8 cellular contexts compared by ENCODE assay signal in genomic region chr12:49061157-49061650, GRCh38. TPM values are rescaled to one million over a fixed set of nuclear protein-coding genes. Genes with fewer than 3 reads are reported as not detected.
DNase-seq lines count a peak whose midpoint lies in the region; ATAC-seq, FAIRE-seq and TF ChIP-seq lines count a peak whose summit lies in the region.

No MANE protein-coding gene starts in this region.

- peaks cover 0 to 2% (median 0%) of the 10 kb centered on the region in 7 donors for H3K9me3 Mint-ChIP-seq in CD4-positive, CD25-positive, alpha-beta regulatory T cell
- no peaks in the 10 kb centered on the region for H3K9me3 Mint-ChIP-seq in nephron

- no peaks in the 10 kb centered on the region for H3K9me3 ChIP-seq in CD4-positive, CD25-positive, alpha-beta regulatory T cell (ENCODE audit: control insufficient read depth in 2 of 2, low read length in 2 of 2)
- no peaks in the 10 kb centered on the region for H3K9me3 ChIP-seq in duodenal mucosa (ENCODE audit: control insufficient read depth in 1 of 2, low read length in 2 of 2)

- peaks cover 19% of the 10 kb centered on the region for H4K20me1 ChIP-seq in KMS-11 (ENCODE audit: insufficient read depth)

- H3K27ac Mint-ChIP-seq in CD4-positive, CD25-positive, alpha-beta regulatory T cell, result peak overlapping the region; percentile 95 to 99 (median 98)
- H3K27ac Mint-ChIP-seq in nephron, result peak overlapping the region; percentile 92 to 99 (median 99)

- peak overlapping the region; percentile 96 to 97 (median 96) for H3K4me3 Mint-ChIP-seq in CD4-positive, CD25-positive, alpha-beta regulatory T cell
- H3K4me3 Mint-ChIP-seq in nephron, result peak overlapping the region; percentile 94 to 97 (median 96)

- H3K9ac ChIP-seq in KMS-11 (peak overlapping the region; percentile 97), duodenal mucosa (ENCODE audit: low read depth in 1 of 2, low read length in 2 of 2) (peak overlapping the region; percentile 87 to 95)

- peak overlapping the region; percentile 90 for H3K4me2 ChIP-seq in KMS-11

- peak overlapping the region; percentile 88 for H3K27ac ChIP-seq in CD4-positive, CD25-positive, alpha-beta regulatory T cell (ENCODE audit: insufficient read depth, low read length, poor library complexity, severe bottlenecking)
- H3K27ac ChIP-seq in KMS-11 (peak overlapping the region; percentile 85), duodenal mucosa (ENCODE audit: low read depth, low read length) (no peak overlapping the region)

- peaks cover 39% of the 10 kb centered on the region for H3K4me1 ChIP-seq in CD4-positive, CD25-positive, alpha-beta regulatory T cell (ENCODE audit: control insufficient read depth, insufficient read depth, low read length, poor library complexity, severe bottlenecking)
- H3K4me1 ChIP-seq in KMS-11 (ENCODE audit: low read depth, poor library complexity, severe bottlenecking) (peaks cover 38% of the 10 kb centered on the region), duodenal mucosa (ENCODE audit: control insufficient read depth in 1 of 2, insufficient read depth in 2 of 2, low read length in 2 of 2) (peaks cover 32 to 38% of the 10 kb centered on the region in 2 donors)

- peaks cover 16% of the 10 kb centered on the region for H3K27me3 Mint-ChIP-seq in CD4-positive, CD25-positive, alpha-beta regulatory T cell
- no peaks in the 10 kb centered on the region for H3K27me3 Mint-ChIP-seq in nephron (ENCODE audit: low read depth)

- no peaks in the 10 kb centered on the region for H3K27me3 ChIP-seq in CD4-positive, CD25-positive, alpha-beta regulatory T cell (ENCODE audit: control insufficient read depth, insufficient read depth, low read length)
- no peaks in the 10 kb centered on the region for H3K27me3 ChIP-seq in KMS-11 (ENCODE audit: insufficient read depth, low read depth)
- no peaks in the 10 kb centered on the region for H3K27me3 ChIP-seq in duodenal mucosa (ENCODE audit: control insufficient read depth in 1 of 2, insufficient read depth in 2 of 2, low read length in 2 of 2)

- TF ChIP-seq CTCF in KMS-11 (conservative IDR thresholded peaks at IDR 0.05; ENCODE audit: low read depth, low read length) (no peak), nephron (IDR thresholded peaks at IDR 0.05; ENCODE audit: unreplicated experiment in 3 of 3) (no peak), D721Med (IDR thresholded peaks at IDR 0.05; ENCODE audit: insufficient read depth, missing control alignments) (no peak)

- peak overlapping the region; percentile 80 for H3K4me3 ChIP-seq in CD4-positive, CD25-positive, alpha-beta regulatory T cell (ENCODE audit: low read depth, low read length)
- H3K4me3 ChIP-seq in KMS-11 (IDR thresholded peaks at IDR 0.05; ENCODE audit: insufficient read depth, low read depth, low read length) (no peak overlapping the region), duodenal mucosa (ENCODE audit: low read depth in 1 of 2, low read length in 2 of 2) (peak overlapping the region; percentile 87 to 97)

- no peak for DNase-seq in CD4-positive, CD25-positive, alpha-beta regulatory T cell
- DNase-seq in D721Med (ENCODE audit: insufficient read length, low spot score) (no peak), head of caudate nucleus (no peak)

- H3K4me1 Mint-ChIP-seq in CD4-positive, CD25-positive, alpha-beta regulatory T cell, result peaks cover 20 to 51% (median 38%) of the 10 kb centered on the region in 4 donors
- H3K4me1 Mint-ChIP-seq in nephron, result peaks cover 34% of the 10 kb centered on the region

- H3K36me3 Mint-ChIP-seq in CD4-positive, CD25-positive, alpha-beta regulatory T cell, result no peaks in the 10 kb centered on the region
- no peaks in the 10 kb centered on the region for H3K36me3 Mint-ChIP-seq in nephron (ENCODE audit: low read depth)

- H3K79me2 ChIP-seq in KMS-11 (ENCODE audit: insufficient read depth, low read depth), result peaks cover 44% of the 10 kb centered on the region

- intact Hi-C loops in head of caudate nucleus (cut with DNase I), result no loop called here

- ATAC-seq in CD4-positive, CD25-positive, alpha-beta regulatory T cell (ENCODE audit: low read depth in 2 of 2), result no peak
- no peak for ATAC-seq in GM18520 (IDR thresholded peaks at IDR 0.05; ENCODE audit: unreplicated experiment)
- no peak for ATAC-seq in HG02970 (IDR thresholded peaks at IDR 0.05; ENCODE audit: low FRiP score, unreplicated experiment)

- peaks cover 8% of the 10 kb centered on the region for H3K36me3 ChIP-seq in CD4-positive, CD25-positive, alpha-beta regulatory T cell (ENCODE audit: control insufficient read depth, insufficient read depth, low read length)
- H3K36me3 ChIP-seq in KMS-11 (ENCODE audit: insufficient read depth) (no peaks in the 10 kb centered on the region), duodenal mucosa (ENCODE audit: control insufficient read depth in 1 of 2, insufficient read depth in 2 of 2, low read length in 2 of 2) (no peaks in the 10 kb centered on the region)

- peak overlapping the region; percentile 98 for H2AFZ ChIP-seq in KMS-11 (ENCODE audit: low read depth)

- no peak for FAIRE-seq in D721Med (lab: Jason Lieb, UNC)

RNA-seq across cellular contexts. Expression of gene KMT2D, which starts 0.6 kb away (rescaled TPM):
- 149 TPM for total RNA-seq in CD4-positive, CD25-positive, alpha-beta regulatory T cell
- 1 to 10 TPM; 5.2 to 8.8 (median 6.5) TPM for polyA plus RNA-seq in CD4-positive, CD25-positive, alpha-beta regulatory T cell

RNA-seq across cellular contexts. Expression of gene RHEBL1, which starts 8.6 kb away (rescaled TPM):
- 6.0 TPM for total RNA-seq in CD4-positive, CD25-positive, alpha-beta regulatory T cell
- polyA plus RNA-seq in CD4-positive, CD25-positive, alpha-beta regulatory T cell, result 10 to 100 TPM; 11.7 to 19.5 (median 15.8) TPM

RNA-seq across cellular contexts. Expression of gene DHH, which starts 33.4 kb away (rescaled TPM):
- 0.27 TPM for total RNA-seq in CD4-positive, CD25-positive, alpha-beta regulatory T cell
- not detected for polyA plus RNA-seq in CD4-positive, CD25-positive, alpha-beta regulatory T cell

RNA-seq across cellular contexts. Expression of gene PRKAG1, which starts 42.6 kb away (rescaled TPM):
- total RNA-seq in CD4-positive, CD25-positive, alpha-beta regulatory T cell, result 51.3 TPM
- polyA plus RNA-seq in CD4-positive, CD25-positive, alpha-beta regulatory T cell, result 10 to 100 TPM; 59.3 to 83.8 (median 64.9) TPM

RNA-seq across cellular contexts. Expression of gene LMBR1L, which starts 49.4 kb away (rescaled TPM):
- 315 TPM for total RNA-seq in CD4-positive, CD25-positive, alpha-beta regulatory T cell
- 10 to 100 TPM; 59.0 to 71.9 (median 62.2) TPM for polyA plus RNA-seq in CD4-positive, CD25-positive, alpha-beta regulatory T cell
